8 cellular contexts compared by ENCODE assay signal in genomic region chr18:48023334-48024008, GRCh38.
DNase-seq lines count a peak whose midpoint lies in the region; ATAC-seq and TF ChIP-seq lines count a peak whose summit lies in the region.

No MANE protein-coding gene starts in this region.

- CTCF ChIA-PET in HEK293 (lab: Yijun Ruan, JAX): interaction anchor here (0.6 to 11.7 kb wide), 17 partner anchors 12 to 873 kb away, joined by 3 to 206 read pairs (median 4); partner anchors contain the start of gene HDHD2

- no peaks in the 10 kb centered on the region for H3K9me3 ChIP-seq in HEK293 (ENCODE audit: control insufficient read depth, insufficient read depth, low read depth, low read length)

- no peak overlapping the region for H3K4me3 ChIP-seq in HEK293 (ENCODE audit: low read depth, low read length)

- peak; percentile 13 for DNase-seq in CD1c-positive myeloid dendritic cell (ENCODE audit: extremely low spot score)
- peak; percentile 55 for DNase-seq in NCI-H446 treated with DMSO at 0.1 percent for 48 hours (lab: John Stamatoyannopoulos, UW)
- no peak for DNase-seq in left lobe of liver (ENCODE audit: low spot score)
- no peak for DNase-seq in activated CD8-positive, alpha-beta memory T cell treated with anti-CD3 and anti-CD28 coated beads for 24 hours
- no peak for DNase-seq in middle frontal gyrus (ENCODE audit: extremely low spot score, low spot score)
- DNase-seq in activated T-cell treated with anti-CD3 and anti-CD28 coated beads for 4 hours: no peak

- 0 out of 2 replicates have a peak overlapping the region, but pooled peaks have one; percentile 4 for H3K27ac ChIP-seq in HEK293 (ENCODE audit: extremely low read depth, low read depth, low read length)

- H3K4me1 ChIP-seq in HEK293 (ENCODE audit: control insufficient read depth, insufficient read depth, low read length): peaks cover 8% of the 10 kb centered on the region; the same call in 1 of the 2 replicates

- peak; percentile 88 for TF ChIP-seq CTCF in HEK293 (tag by site-specific recombination; IDR thresholded peaks at IDR 0.05)
- TF ChIP-seq CTCF in brain (conservative IDR thresholded peaks at IDR 0.05): peak; percentile 75 to 77

- H3K36me3 Mint-ChIP-seq in brain: no peaks in the 10 kb centered on the region

- peaks cover 46% of the 10 kb centered on the region for H3K4me1 Mint-ChIP-seq in brain

- no peaks in the 10 kb centered on the region for H3K36me3 ChIP-seq in HEK293 (ENCODE audit: control insufficient read depth in 2 of 2, insufficient read depth in 1 of 2, low read length in 2 of 2)

- peak overlapping the region; percentile 49 to 95 (median 80) for H3K27ac Mint-ChIP-seq in brain

- peaks cover 20% of the 10 kb centered on the region for H3K27me3 Mint-ChIP-seq in brain

- peak; percentile 62 for ATAC-seq in left lobe of liver

- H3K4me3 Mint-ChIP-seq in brain: no peak overlapping the region

- no peaks in the 10 kb centered on the region for H3K9me3 Mint-ChIP-seq in brain

- POLR2A ChIA-PET in HEK293 (lab: Yijun Ruan, JAX): no interaction called here

TF ChIP-seq in HEK293, 187 proteins besides CTCF, POLR2A, EP300 and RAD21 (continues in another document):
- TF ChIP-seq ZNF223 (tag by site-specific recombination; IDR thresholded peaks at IDR 0.05): no peak
- TF ChIP-seq, protein P1, sequence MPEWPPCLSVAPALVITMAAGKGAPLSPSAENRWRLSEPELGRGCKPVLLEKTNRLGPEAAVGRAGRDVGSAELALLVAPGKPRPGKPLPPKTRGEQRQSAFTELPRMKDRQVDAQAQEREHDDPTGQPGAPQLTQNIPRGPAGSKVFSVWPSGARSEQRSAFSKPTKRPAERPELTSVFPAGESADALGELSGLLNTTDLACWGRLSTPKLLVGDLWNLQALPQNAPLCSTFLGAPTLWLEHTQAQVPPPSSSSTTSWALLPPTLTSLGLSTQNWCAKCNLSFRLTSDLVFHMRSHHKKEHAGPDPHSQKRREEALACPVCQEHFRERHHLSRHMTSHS (tag by site-specific recombination; IDR thresholded peaks at IDR 0.05): no peak
- peak; percentile 43; the same call in 1 of the 2 replicates for TF ChIP-seq ZFP69B (tag by site-specific recombination; IDR thresholded peaks at IDR 0.05)
- peak; percentile 69; the same call in 1 of the 2 replicates for TF ChIP-seq BCL11A (tag by site-specific recombination; IDR thresholded peaks at IDR 0.05; ENCODE audit: low read depth)
- TF ChIP-seq ZNF248 (tag by site-specific recombination; IDR thresholded peaks at IDR 0.05): no peak
- peak; percentile 79 for TF ChIP-seq KLF17 (tag by site-specific recombination; IDR thresholded peaks at IDR 0.05)
- no peak for TF ChIP-seq SCRT1 (tag by site-specific recombination; IDR thresholded peaks at IDR 0.05; ENCODE audit: borderline replicate concordance)
- no peak for TF ChIP-seq ZNF157 (tag by site-specific recombination; IDR thresholded peaks at IDR 0.05)
- TF ChIP-seq HOXD13 (CRISPR knock-in tag; IDR thresholded peaks at IDR 0.05; ENCODE audit: borderline replicate concordance): no peak
- TF ChIP-seq ZNF211 (tag by site-specific recombination; IDR thresholded peaks at IDR 0.05; ENCODE audit: low read depth): no peak
- TF ChIP-seq ZNF292 (tag by site-specific recombination; IDR thresholded peaks at IDR 0.05; ENCODE audit: borderline replicate concordance, low read depth): no peak
- peak; percentile 47; the same call in 1 of the 2 replicates for TF ChIP-seq ZNF416 (tag by site-specific recombination; IDR thresholded peaks at IDR 0.05)
- TF ChIP-seq ZNF623 (tag by site-specific recombination; IDR thresholded peaks at IDR 0.05): no peak
- no peak for TF ChIP-seq MYNN (tag by site-specific recombination; IDR thresholded peaks at IDR 0.05; ENCODE audit: borderline replicate concordance)
- TF ChIP-seq KLF1 (tag by site-specific recombination; IDR thresholded peaks at IDR 0.05): no peak; the same call in 1 of the 2 replicates
- 0 out of 2 replicates have a peak, but pooled peaks have one; percentile 22 for TF ChIP-seq ZNF664 (tag by site-specific recombination; IDR thresholded peaks at IDR 0.05)
- no peak for TF ChIP-seq ZNF830 (tag by site-specific recombination; IDR thresholded peaks at IDR 0.05; ENCODE audit: low read depth)
- no peak for TF ChIP-seq ZNF112 (tag by site-specific recombination; IDR thresholded peaks at IDR 0.05)
- TF ChIP-seq ZBTB7A (tag by site-specific recombination; IDR thresholded peaks at IDR 0.05; ENCODE audit: low read depth): no peak
- no peak for TF ChIP-seq ZNF37A (tag by site-specific recombination; IDR thresholded peaks at IDR 0.05)
- peak; percentile 21; the same call in 1 of the 2 replicates for TF ChIP-seq ZFHX2 (tag by site-specific recombination; conservative IDR thresholded peaks at IDR 0.05)
- TF ChIP-seq ZNF514 (tag by site-specific recombination; IDR thresholded peaks at IDR 0.05): no peak
- TF ChIP-seq GLI4 (tag by site-specific recombination; IDR thresholded peaks at IDR 0.05): no peak
- TF ChIP-seq, protein P2, sequence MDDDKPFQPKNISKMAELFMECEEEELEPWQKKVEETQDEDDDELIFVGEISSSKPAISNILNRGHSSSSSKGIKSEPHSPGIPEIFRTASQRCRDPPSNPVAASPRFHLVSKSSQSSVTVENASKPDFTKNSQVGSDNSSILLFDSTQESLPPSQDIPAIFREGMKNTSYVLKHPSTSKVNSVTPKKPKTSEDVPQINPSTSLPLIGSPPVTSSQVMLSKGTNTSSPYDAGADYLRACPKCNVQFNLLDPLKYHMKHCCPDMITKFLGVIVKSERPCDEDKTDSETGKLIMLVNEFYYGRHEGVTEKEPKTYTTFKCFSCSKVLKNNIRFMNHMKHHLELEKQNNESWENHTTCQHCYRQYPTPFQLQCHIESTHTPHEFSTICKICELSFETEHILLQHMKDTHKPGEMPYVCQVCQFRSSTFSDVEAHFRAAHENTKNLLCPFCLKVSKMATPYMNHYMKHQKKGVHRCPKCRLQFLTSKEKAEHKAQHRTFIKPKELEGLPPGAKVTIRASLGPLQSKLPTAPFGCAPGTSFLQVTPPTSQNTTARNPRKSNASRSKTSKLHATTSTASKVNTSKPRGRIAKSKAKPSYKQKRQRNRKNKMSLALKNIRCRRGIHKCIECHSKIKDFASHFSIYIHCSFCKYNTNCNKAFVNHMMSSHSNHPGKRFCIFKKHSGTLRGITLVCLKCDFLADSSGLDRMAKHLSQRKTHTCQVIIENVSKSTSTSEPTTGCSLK (tag by site-specific recombination; IDR thresholded peaks at IDR 0.05): no peak
- TF ChIP-seq ZNF670 (tag by site-specific recombination; IDR thresholded peaks at IDR 0.05; ENCODE audit: low read depth): no peak
- no peak for TF ChIP-seq ZNF114 (tag by site-specific recombination; IDR thresholded peaks at IDR 0.05)
- TF ChIP-seq ZNF366 (tag by site-specific recombination; conservative IDR thresholded peaks at IDR 0.05): peak; percentile 93
- TF ChIP-seq ZNF23 (tag by site-specific recombination; IDR thresholded peaks at IDR 0.05; ENCODE audit: borderline replicate concordance): no peak
- no peak for TF ChIP-seq ZNF138 (tag by site-specific recombination; IDR thresholded peaks at IDR 0.05; ENCODE audit: borderline replicate concordance)
- no peak for TF ChIP-seq ZNF18 (tag by site-specific recombination; IDR thresholded peaks at IDR 0.05)

Comparison
In these comparisons a context has a peak if more than half of its experiments do, and no peak if none do; other contexts are left out.
1. DNase-seq: peak in CD1c-positive myeloid dendritic cell (single experiment) and NCI-H446 treated with DMSO at 0.1 percent for 48 hours (single experiment); none in left lobe of liver (single experiment), activated CD8-positive, alpha-beta memory T cell treated with anti-CD3 and anti-CD28 coated beads for 24 hours (single experiment), middle frontal gyrus (single experiment) and activated T-cell treated with anti-CD3 and anti-CD28 coated beads for 4 hours (single experiment).